In genomic region chr5:131329187-131329540, GRCh38 we compare ENCODE assay signal across 1 cellular context.
TF ChIP-seq lines count a peak whose summit lies in the region.

No MANE protein-coding gene starts in this region.

TF ChIP-seq in IMR-90, 13 proteins besides CTCF, POLR2A, EP300 and RAD21:
- TF ChIP-seq BHLHE40 (IDR thresholded peaks at IDR 0.05; ENCODE audit: low read depth, low read length), result no peak
- no peak for TF ChIP-seq SMC3 (IDR thresholded peaks at IDR 0.05; ENCODE audit: low read depth, low read length)
- TF ChIP-seq CHD1 (IDR thresholded peaks at IDR 0.05; ENCODE audit: low read depth, low read length), result no peak
- TF ChIP-seq NFE2L2 (IDR thresholded peaks at IDR 0.05; ENCODE audit: low read depth, low read length), result no peak
- TF ChIP-seq CEBPB (IDR thresholded peaks at IDR 0.05; ENCODE audit: low read depth, low read length), result no peak
- no peak for TF ChIP-seq FOS (IDR thresholded peaks at IDR 0.05; ENCODE audit: low read depth, low read length)
- no peak for TF ChIP-seq MAFK (IDR thresholded peaks at IDR 0.05; ENCODE audit: low read depth, low read length)
- TF ChIP-seq RFX5 (IDR thresholded peaks at IDR 0.05; ENCODE audit: low read depth, low read length), result no peak
- TF ChIP-seq USF2 (IDR thresholded peaks at IDR 0.05; ENCODE audit: low read depth, low read length), result no peak
- no peak for TF ChIP-seq RCOR1 (IDR thresholded peaks at IDR 0.05; ENCODE audit: insufficient replicate concordance, low read length)
- no peak for TF ChIP-seq MAZ (IDR thresholded peaks at IDR 0.05; ENCODE audit: borderline replicate concordance, low read depth, low read length)
- no peak for TF ChIP-seq MXI1 (IDR thresholded peaks at IDR 0.05; ENCODE audit: borderline replicate concordance, low read depth, low read length)
- TF ChIP-seq ELK1 (IDR thresholded peaks at IDR 0.05; ENCODE audit: borderline replicate concordance, low read depth, low read length), result no peak
